1 cellular context compared by ENCODE assay signal in the genomic region with DNA sequence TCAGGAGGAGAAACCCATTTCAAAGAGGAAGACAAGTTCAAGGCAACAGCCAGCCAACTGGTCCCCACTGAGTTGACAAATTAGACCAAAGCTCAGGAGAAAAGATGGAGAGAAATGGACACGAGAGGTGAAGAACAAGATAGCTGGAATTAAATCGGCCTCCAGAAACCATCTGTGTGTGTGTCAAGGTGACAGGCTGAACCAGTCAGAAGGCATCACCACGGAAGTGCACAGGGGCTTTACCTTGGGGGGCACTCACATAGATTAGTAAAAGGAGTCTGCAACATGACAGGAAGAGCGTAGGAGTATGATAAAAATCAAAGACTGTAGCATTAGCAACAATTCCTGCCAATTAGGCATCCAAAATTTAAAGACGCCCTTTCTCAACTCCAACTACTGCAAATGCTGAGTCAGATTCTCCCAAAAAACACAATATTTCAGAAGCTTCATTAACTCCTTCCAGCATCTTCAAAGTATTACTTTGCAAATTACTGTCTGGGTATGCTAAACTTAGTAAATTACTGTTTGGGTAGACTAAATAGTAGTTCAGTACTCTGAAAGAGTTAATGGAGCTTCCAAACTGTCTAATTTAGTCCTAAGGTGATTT.
TF ChIP-seq lines count a peak whose summit lies in the region.

No MANE protein-coding gene starts in this region.

TF ChIP-seq in IMR-90, 13 proteins besides CTCF, POLR2A, EP300 and RAD21 (continued from another document):
- TF ChIP-seq, protein P1, sequence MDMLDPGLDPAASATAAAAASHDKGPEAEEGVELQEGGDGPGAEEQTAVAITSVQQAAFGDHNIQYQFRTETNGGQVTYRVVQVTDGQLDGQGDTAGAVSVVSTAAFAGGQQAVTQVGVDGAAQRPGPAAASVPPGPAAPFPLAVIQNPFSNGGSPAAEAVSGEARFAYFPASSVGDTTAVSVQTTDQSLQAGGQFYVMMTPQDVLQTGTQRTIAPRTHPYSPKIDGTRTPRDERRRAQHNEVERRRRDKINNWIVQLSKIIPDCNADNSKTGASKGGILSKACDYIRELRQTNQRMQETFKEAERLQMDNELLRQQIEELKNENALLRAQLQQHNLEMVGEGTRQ (IDR thresholded peaks at IDR 0.05; ENCODE audit: low read depth, low read length), result no peak
- TF ChIP-seq MAFK (IDR thresholded peaks at IDR 0.05; ENCODE audit: low read depth, low read length), result 0 out of 2 replicates have a peak, but pooled peaks have one; percentile 19
